In genomic region chr13:98893361-98893760, GRCh38 we compare ENCODE assay signal across 19 cellular contexts.
DNase-seq lines count a peak whose midpoint lies in the region; ATAC-seq, FAIRE-seq and TF ChIP-seq lines count a peak whose summit lies in the region.
"Had no signal": no experiment of that assay in that cellular context is flagged by ENCODE, and none has a peak within 500 bp of the region (broad histone marks: within the 10 kb centered on the region; RNA-seq: fewer than 3 reads in every experiment).

No MANE protein-coding gene starts in this region.

- intact Hi-C loops in activated CD4-positive, alpha-beta T cell treated with anti-CD3 and anti-CD28 coated beads for 36 hours (cut with DNase I, micrococcal nuclease): no loop called here
- intact Hi-C loops in aorta (cut with DNase I): no loop called here

- peaks cover 11% of the 10 kb centered on the region for H3K4me1 ChIP-seq in BLaER1
- H3K4me1 ChIP-seq in hepatocyte (ENCODE audit: insufficient read depth): peaks cover 18% of the 10 kb centered on the region
- peaks cover 4 to 6% of the 10 kb centered on the region in 2 donors for H3K4me1 ChIP-seq in aorta (ENCODE audit: control insufficient read depth in 1 of 2, insufficient read depth in 2 of 2, low read length in 2 of 2)

- H3K9me3 ChIP-seq in BLaER1: no peaks in the 10 kb centered on the region
- no peaks in the 10 kb centered on the region for H3K9me3 ChIP-seq in hepatocyte (ENCODE audit: low read depth)
- H3K9me3 ChIP-seq in aorta (ENCODE audit: control insufficient read depth, low read length): no peaks in the 10 kb centered on the region

- H2AFZ ChIP-seq in hepatocyte: no peak overlapping the region

- H4K20me1 ChIP-seq in BLaER1 (no peaks in the 10 kb centered on the region), hepatocyte (ENCODE audit: insufficient read depth, poor library complexity, severe bottlenecking) (no peaks in the 10 kb centered on the region)

- no peaks in the 10 kb centered on the region for H3K9me2 ChIP-seq in hepatocyte (replicated peaks; ENCODE audit: insufficient read depth)

- peaks cover 68% of the 10 kb centered on the region for H3K4me1 Mint-ChIP-seq in endothelial cell (ENCODE audit: unreplicated experiment)
- H3K4me1 Mint-ChIP-seq in activated CD4-positive, alpha-beta T cell treated with anti-CD3 and anti-CD28 coated beads for 36 hours: peaks cover 19% of the 10 kb centered on the region
- H3K4me1 Mint-ChIP-seq in activated T-cell treated with anti-CD3 and anti-CD28 coated beads, Interleukin-2, amount 50 U/mL, for 24 hours (ENCODE audit: low read depth): peaks cover 34% of the 10 kb centered on the region

- H3K79me2 ChIP-seq in hepatocyte: no peaks in the 10 kb centered on the region

- no peak overlapping the region for H3K4me3 Mint-ChIP-seq in endothelial cell (ENCODE audit: unreplicated experiment)
- H3K4me3 Mint-ChIP-seq in activated CD4-positive, alpha-beta T cell treated with anti-CD3 and anti-CD28 coated beads for 36 hours: no peak overlapping the region
- no peak overlapping the region for H3K4me3 Mint-ChIP-seq in activated T-cell treated with anti-CD3 and anti-CD28 coated beads, Interleukin-2, amount 50 U/mL, for 24 hours
- H3K4me3 Mint-ChIP-seq: B cell; CD4-positive, alpha-beta memory T cell; CD4-positive, CD25-positive, alpha-beta regulatory T cell; CD8-positive, alpha-beta memory T cell had no signal

- DNase-seq in D721Med (ENCODE audit: insufficient read length, low spot score) (no peak), endothelial cell (ENCODE audit: low spot score) (no peak), hepatocyte (ENCODE audit: low spot score) (no peak), aorta (no peak)
- no peak for DNase-seq in activated CD4-positive, alpha-beta T cell treated with anti-CD3 and anti-CD28 coated beads for 36 hours
- no peak for DNase-seq in activated T-cell treated with anti-CD3 and anti-CD28 coated beads, Interleukin-2, amount 50 U/mL, for 24 hours
- DNase-seq: 8988T; CD4-positive, alpha-beta memory T cell; CD4-positive, CD25-positive, alpha-beta regulatory T cell; CD8-positive, alpha-beta memory T cell; COR-L47; DMS79 treated with DMSO at 0.1 percent for 48 hours; GF-D8 had no signal

- H3K36me3 Mint-ChIP-seq in endothelial cell (ENCODE audit: low read depth, unreplicated experiment): peaks cover 50% of the 10 kb centered on the region
- peaks cover 33% of the 10 kb centered on the region for H3K36me3 Mint-ChIP-seq in activated CD4-positive, alpha-beta T cell treated with anti-CD3 and anti-CD28 coated beads for 36 hours (ENCODE audit: low read depth)
- peaks cover 72% of the 10 kb centered on the region for H3K36me3 Mint-ChIP-seq in activated T-cell treated with anti-CD3 and anti-CD28 coated beads, Interleukin-2, amount 50 U/mL, for 24 hours (ENCODE audit: low read depth)

- H3K27me3 Mint-ChIP-seq in endothelial cell (ENCODE audit: unreplicated experiment): peaks cover 4% of the 10 kb centered on the region
- H3K27me3 Mint-ChIP-seq in activated CD4-positive, alpha-beta T cell treated with anti-CD3 and anti-CD28 coated beads for 36 hours: no peaks in the 10 kb centered on the region
- no peaks in the 10 kb centered on the region for H3K27me3 Mint-ChIP-seq in activated T-cell treated with anti-CD3 and anti-CD28 coated beads, Interleukin-2, amount 50 U/mL, for 24 hours
- H3K27me3 Mint-ChIP-seq: B cell; CD4-positive, alpha-beta memory T cell; CD4-positive, CD25-positive, alpha-beta regulatory T cell; CD8-positive, alpha-beta memory T cell had no signal

- no peak for TF ChIP-seq CTCF in D721Med (IDR thresholded peaks at IDR 0.05; ENCODE audit: insufficient read depth, missing control alignments)
- TF ChIP-seq CTCF in endothelial cell (IDR thresholded peaks at IDR 0.05; ENCODE audit: unreplicated experiment): no peak
- no peak for TF ChIP-seq CTCF in hepatocyte (IDR thresholded peaks at IDR 0.05; ENCODE audit: poor library complexity)

- H3K4me3 ChIP-seq in BLaER1 (no peak overlapping the region), hepatocyte (no peak overlapping the region), aorta (ENCODE audit: low read length in 2 of 2) (no peak overlapping the region)

- H3K27ac ChIP-seq in BLaER1 (no peak overlapping the region), hepatocyte (no peak overlapping the region), aorta (ENCODE audit: low read depth in 1 of 2, low read length in 2 of 2) (no peak overlapping the region)
- H3K27ac ChIP-seq: C4-2B had no signal

- no peaks in the 10 kb centered on the region for H3K36me3 ChIP-seq in BLaER1
- no peaks in the 10 kb centered on the region for H3K36me3 ChIP-seq in hepatocyte (replicated peaks; ENCODE audit: insufficient read depth, low read depth)
- H3K36me3 ChIP-seq in aorta (ENCODE audit: control insufficient read depth in 1 of 2, insufficient read depth in 2 of 2, low read length in 1 of 2): peaks cover 0 to 6% of the 10 kb centered on the region in 2 donors

- CTCF ChIA-PET in activated CD4-positive, alpha-beta T cell treated with anti-CD3 and anti-CD28 coated beads for 36 hours (lab: Charles Lee): interaction anchor here (0.7 kb wide), 1 partner anchor 68 kb away, joined by 3 read pairs; no protein-coding TSS in a partner anchor

- H3K4me2 ChIP-seq in BLaER1 (peak overlapping the region; percentile 2; the same call in 1 of the 2 replicates), hepatocyte (peak overlapping the region; percentile 22)

- H3K27me3 ChIP-seq in BLaER1 (no peaks in the 10 kb centered on the region), hepatocyte (no peaks in the 10 kb centered on the region), aorta (ENCODE audit: control insufficient read depth in 1 of 2, insufficient read depth in 2 of 2, low read length in 1 of 2) (no peaks in the 10 kb centered on the region)

- H3K9ac ChIP-seq in BLaER1: no peak overlapping the region

- WGBS in hepatocyte (ENCODE audit: low lambda C conversion rate, missing lambda C conversion rate): 76% methylated on average over 5 of the region's 5 CpGs
- WGBS in aorta, 2 donors: 92 to 93% methylated on average over 5 of the region's 5 CpGs

- POLR2A ChIA-PET in activated CD4-positive, alpha-beta T cell treated with anti-CD3 and anti-CD28 coated beads for 36 hours (lab: Charles Lee): no interaction called here

- no peaks in the 10 kb centered on the region for H3K9me3 Mint-ChIP-seq in endothelial cell (ENCODE audit: unreplicated experiment)
- H3K9me3 Mint-ChIP-seq in activated CD4-positive, alpha-beta T cell treated with anti-CD3 and anti-CD28 coated beads for 36 hours (ENCODE audit: low read depth): no peaks in the 10 kb centered on the region
- H3K9me3 Mint-ChIP-seq in activated T-cell treated with anti-CD3 and anti-CD28 coated beads, Interleukin-2, amount 50 U/mL, for 24 hours: no peaks in the 10 kb centered on the region
- H3K9me3 Mint-ChIP-seq: CD4-positive, alpha-beta memory T cell; CD4-positive, CD25-positive, alpha-beta regulatory T cell; CD8-positive, alpha-beta memory T cell had no signal

- peak overlapping the region; percentile 68 for H3K27ac Mint-ChIP-seq in endothelial cell (ENCODE audit: unreplicated experiment)
- H3K27ac Mint-ChIP-seq in activated CD4-positive, alpha-beta T cell treated with anti-CD3 and anti-CD28 coated beads for 36 hours: no peak overlapping the region
- H3K27ac Mint-ChIP-seq in activated T-cell treated with anti-CD3 and anti-CD28 coated beads, Interleukin-2, amount 50 U/mL, for 24 hours: no peak overlapping the region
- H3K27ac Mint-ChIP-seq: B cell had no signal

- peak; percentile 63 for FAIRE-seq in D721Med (lab: Jason Lieb, UNC)
- FAIRE-seq: A204.1, G401.6 had no signal

- ATAC-seq in activated CD4-positive, alpha-beta T cell treated with anti-CD3 and anti-CD28 coated beads for 36 hours: no peak
- ATAC-seq in GM18517 (IDR thresholded peaks at IDR 0.05; ENCODE audit: unreplicated experiment) (no peak), aorta (ENCODE audit: low FRiP score) (no peak)
